In genomic region chr11:61297341-61297740, GRCh38 we compare ENCODE assay signal across 10 cellular contexts. TPM values are rescaled to one million over a fixed set of nuclear protein-coding genes. Genes with fewer than 3 reads are reported as not detected.
DNase-seq lines count a peak whose midpoint lies in the region; ATAC-seq and TF ChIP-seq lines count a peak whose summit lies in the region.
"Had no signal": no experiment of that assay in that cellular context is flagged by ENCODE, and none has a peak within 500 bp of the region (broad histone marks: within the 10 kb centered on the region; RNA-seq: fewer than 3 reads in every experiment).

No MANE protein-coding gene starts in this region.

- TF ChIP-seq CTCF in HCT116 (IDR thresholded peaks at IDR 0.05 in 2 of 3, conservative IDR thresholded peaks at IDR 0.05 in 1 of 3; ENCODE audit: borderline replicate concordance in 1 of 3, insufficient read depth in 1 of 3, low read depth in 2 of 3, low read length in 2 of 3), result no peak
- TF ChIP-seq CTCF in brain microvascular endothelial cell (IDR thresholded peaks at IDR 0.05; ENCODE audit: low read depth, low read length, missing control alignments), result no peak
- TF ChIP-seq CTCF in gastrocnemius medialis (IDR thresholded peaks at IDR 0.05 in 4 of 5, conservative IDR thresholded peaks at IDR 0.05 in 1 of 5), result no peak

- no peaks in the 10 kb centered on the region for H3K9me2 ChIP-seq in HCT116 (ENCODE audit: insufficient read depth)

- H3K27ac ChIP-seq in ACC112 (ENCODE audit: low read depth, low read length), result peak overlapping the region; percentile 84
- H3K27ac ChIP-seq in HCT116 (ENCODE audit: low read depth, low read length), result no peak overlapping the region
- peak overlapping the region; percentile 74 for H3K27ac ChIP-seq in brain microvascular endothelial cell
- H3K27ac ChIP-seq in gastrocnemius medialis, result peak overlapping the region in 1 of 4 donors; percentile 32

- POLR2A ChIA-PET in HCT116 (lab: Charles Lee), result no interaction called here

- H3K9ac ChIP-seq in HCT116 (ENCODE audit: low read length), result no peak overlapping the region

- peaks cover 8 to 16% of the 10 kb centered on the region in 2 donors for H3K36me3 Mint-ChIP-seq in naive B cell

- CTCF ChIA-PET in HCT116 (lab: Charles Lee), result no interaction called here

- peak overlapping the region; percentile 7; the same call in 1 of the 2 replicates for H3K4me3 ChIP-seq in ACC112 (ENCODE audit: low read depth, low read length)
- no peak overlapping the region for H3K4me3 ChIP-seq in HCT116 (replicated peaks in 1 of 2; ENCODE audit: low read depth in 1 of 2, low read length in 2 of 2)
- H3K4me3 ChIP-seq in brain microvascular endothelial cell (ENCODE audit: low read depth, low read length), result no peak overlapping the region
- no peak overlapping the region for H3K4me3 ChIP-seq in gastrocnemius medialis

- H3K27me3 Mint-ChIP-seq in naive B cell, result peaks cover 0 to 4% (median 0%) of the 10 kb centered on the region in 3 donors

- peak overlapping the region in 5 of 8 donors; percentile 1 to 74 (median 39) for H3K4me3 Mint-ChIP-seq in naive B cell

- H3K27me3 ChIP-seq in ACC112 (ENCODE audit: insufficient read depth, low read length) (no peaks in the 10 kb centered on the region), HCT116 (ENCODE audit: insufficient read depth, low read length) (no peaks in the 10 kb centered on the region), brain microvascular endothelial cell (replicated peaks) (no peaks in the 10 kb centered on the region), gastrocnemius medialis (peaks cover 0 to 9% (median 7%) of the 10 kb centered on the region in 3 donors)

- TSS peak; percentile 22 for BruUV-seq in HCT116 (replicated peaks; lab: Mats Ljungman, UMichigan)

- TF ChIP-seq POLR2A in HCT116 (IDR thresholded peaks at IDR 0.05; ENCODE audit: borderline replicate concordance, extremely low read depth, insufficient read depth, insufficient read length) (no peak), gastrocnemius medialis (IDR thresholded peaks at IDR 0.05) (no peak)

- RAD21 ChIA-PET in HCT116 (lab: Charles Lee; ENCODE audit: low non-redundant PET in 1 of 2, low total read pairs in 2 of 2, uncharacterized antibody in 2 of 2, unreplicated experiment in 2 of 2), result no interaction called here

- H3K4me1 ChIP-seq in ACC112 (ENCODE audit: control insufficient read depth, insufficient read depth, low read length, unreplicated experiment) (peaks cover 32% of the 10 kb centered on the region), HCT116 (ENCODE audit: control insufficient read depth in 1 of 2, insufficient read depth in 2 of 2, low read length in 2 of 2) (no peaks in the 10 kb centered on the region), gastrocnemius medialis (peaks cover 16 to 20% of the 10 kb centered on the region in 2 donors)

- H3K27ac Mint-ChIP-seq in naive B cell, result peak overlapping the region in 3 of 6 donors; percentile 1 to 18 (median 17)

- DNase-seq in HCT116 (ENCODE audit: low read depth, low spot score), result no peak
- DNase-seq in brain microvascular endothelial cell, result peak; percentile 14
- no peak for DNase-seq in naive B cell
- DNase-seq in SIG-M5 (lab: John Stamatoyannopoulos, UW), result no peak
- DNase-seq in GM19238 (ENCODE audit: insufficient read length, low spot score), result no peak
- no peak for DNase-seq in gastrocnemius medialis
- DNase-seq: Calu3, NCI-H1048 had no signal

- no peaks in the 10 kb centered on the region for H3K9me3 ChIP-seq in HCT116 (ENCODE audit: control insufficient read depth in 1 of 2, insufficient read depth in 1 of 2, low read depth in 1 of 2, low read length in 2 of 2)
- H3K9me3 ChIP-seq in gastrocnemius medialis, result no peaks in the 10 kb centered on the region

- H2AFZ ChIP-seq in ACC112 (ENCODE audit: low read length, unreplicated experiment) (no peak overlapping the region), HCT116 (ENCODE audit: low read depth, low read length, poor library complexity, severe bottlenecking) (no peak overlapping the region)

- intact Hi-C loops in HCT116 (cut with micrococcal nuclease) (no loop called here), gastrocnemius medialis (cut with DNase I; ENCODE audit: low total_unique reads) (no loop called here)

- no peak overlapping the region for H3K4me2 ChIP-seq in HCT116 (ENCODE audit: low read length)

- H4K20me1 ChIP-seq in HCT116 (ENCODE audit: insufficient read depth), result no peaks in the 10 kb centered on the region

- in situ Hi-C loops in brain microvascular endothelial cell (cut with HindIII; ENCODE audit: low pct_ligation_motif_present, low sequenced_read_pairs), result no loop called here
- in situ Hi-C loops in gastrocnemius medialis (cut with MboI; ENCODE audit: low sequenced_read_pairs in 4 of 4), result no loop called here

- peaks cover 8 to 14% (median 13%) of the 10 kb centered on the region in 3 donors for H3K4me1 Mint-ChIP-seq in naive B cell

- TF ChIP-seq RAD21 in HCT116 (IDR thresholded peaks at IDR 0.05; ENCODE audit: low read depth), result no peak

- no peaks in the 10 kb centered on the region for H3K9me3 Mint-ChIP-seq in naive B cell

- H3K79me2 ChIP-seq in ACC112 (ENCODE audit: control insufficient read depth, insufficient read depth, low read length, unreplicated experiment) (no peaks in the 10 kb centered on the region), HCT116 (ENCODE audit: insufficient read depth, low read length) (no peaks in the 10 kb centered on the region)

- H3K36me3 ChIP-seq in ACC112 (ENCODE audit: insufficient read depth, low read length) (peaks cover 28% of the 10 kb centered on the region; the same call in 1 of the 2 replicates), HCT116 (ENCODE audit: control insufficient read depth in 1 of 2, insufficient read depth in 2 of 2, low read length in 2 of 2) (peaks cover 29 to 45% of the 10 kb centered on the region in 2 experiments), brain microvascular endothelial cell (replicated peaks) (peaks cover 34% of the 10 kb centered on the region), gastrocnemius medialis (peaks cover 0 to 34% of the 10 kb centered on the region in 2 donors)

- ATAC-seq in HCT116 (no peak), naive B cell (ENCODE audit: low read depth in 2 of 2) (no peak), gastrocnemius medialis (no peak), GM19324 (IDR thresholded peaks at IDR 0.05; ENCODE audit: low FRiP score, unreplicated experiment) (no peak)

TF ChIP-seq in HCT116, 20 proteins besides CTCF, POLR2A, EP300 and RAD21 (continues in another document):
- TF ChIP-seq, protein P1, sequence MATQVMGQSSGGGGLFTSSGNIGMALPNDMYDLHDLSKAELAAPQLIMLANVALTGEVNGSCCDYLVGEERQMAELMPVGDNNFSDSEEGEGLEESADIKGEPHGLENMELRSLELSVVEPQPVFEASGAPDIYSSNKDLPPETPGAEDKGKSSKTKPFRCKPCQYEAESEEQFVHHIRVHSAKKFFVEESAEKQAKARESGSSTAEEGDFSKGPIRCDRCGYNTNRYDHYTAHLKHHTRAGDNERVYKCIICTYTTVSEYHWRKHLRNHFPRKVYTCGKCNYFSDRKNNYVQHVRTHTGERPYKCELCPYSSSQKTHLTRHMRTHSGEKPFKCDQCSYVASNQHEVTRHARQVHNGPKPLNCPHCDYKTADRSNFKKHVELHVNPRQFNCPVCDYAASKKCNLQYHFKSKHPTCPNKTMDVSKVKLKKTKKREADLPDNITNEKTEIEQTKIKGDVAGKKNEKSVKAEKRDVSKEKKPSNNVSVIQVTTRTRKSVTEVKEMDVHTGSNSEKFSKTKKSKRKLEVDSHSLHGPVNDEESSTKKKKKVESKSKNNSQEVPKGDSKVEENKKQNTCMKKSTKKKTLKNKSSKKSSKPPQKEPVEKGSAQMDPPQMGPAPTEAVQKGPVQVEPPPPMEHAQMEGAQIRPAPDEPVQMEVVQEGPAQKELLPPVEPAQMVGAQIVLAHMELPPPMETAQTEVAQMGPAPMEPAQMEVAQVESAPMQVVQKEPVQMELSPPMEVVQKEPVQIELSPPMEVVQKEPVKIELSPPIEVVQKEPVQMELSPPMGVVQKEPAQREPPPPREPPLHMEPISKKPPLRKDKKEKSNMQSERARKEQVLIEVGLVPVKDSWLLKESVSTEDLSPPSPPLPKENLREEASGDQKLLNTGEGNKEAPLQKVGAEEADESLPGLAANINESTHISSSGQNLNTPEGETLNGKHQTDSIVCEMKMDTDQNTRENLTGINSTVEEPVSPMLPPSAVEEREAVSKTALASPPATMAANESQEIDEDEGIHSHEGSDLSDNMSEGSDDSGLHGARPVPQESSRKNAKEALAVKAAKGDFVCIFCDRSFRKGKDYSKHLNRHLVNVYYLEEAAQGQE (IDR thresholded peaks at IDR 0.05; ENCODE audit: low read depth), result no peak
- TF ChIP-seq SRF (IDR thresholded peaks at IDR 0.05; ENCODE audit: low read depth), result no peak
- no peak for TF ChIP-seq SP1 (IDR thresholded peaks at IDR 0.05; ENCODE audit: low read depth)
- TF ChIP-seq JUND (IDR thresholded peaks at IDR 0.05), result no peak
- TF ChIP-seq ZFX (IDR thresholded peaks at IDR 0.05), result no peak
- TF ChIP-seq TCF7L2 (IDR thresholded peaks at IDR 0.05; ENCODE audit: borderline replicate concordance, extremely low read depth, insufficient read depth, insufficient read length), result no peak
- TF ChIP-seq EZH2phosphoT487 (IDR thresholded peaks at IDR 0.05; ENCODE audit: borderline replicate concordance), result no peak
- TF ChIP-seq ZNF274 (IDR thresholded peaks at IDR 0.05; ENCODE audit: low read depth, low read length), result no peak
- no peak for TF ChIP-seq EGR1 (IDR thresholded peaks at IDR 0.05; ENCODE audit: low read depth)
- TF ChIP-seq SIN3A (IDR thresholded peaks at IDR 0.05; ENCODE audit: low read depth), result no peak
- no peak for TF ChIP-seq POLR2AphosphoS5 (IDR thresholded peaks at IDR 0.05; ENCODE audit: low read depth, low read length)

RNA-seq across cellular contexts. Expression of gene VWCE, which starts 2.2 kb away (rescaled TPM):
- total RNA-seq in HCT116 (2021; ENCODE audit: unreplicated experiment), result 2.5 TPM
- polyA plus RNA-seq in HCT116 (2012), result 0.62 and 0.98 TPM in 2 replicates
- polyA plus RNA-seq in naive B cell (ENCODE audit: low read depth in 6 of 6), result under 1 TPM in 3 of 6 donors, not detected in 3; 0.24 to 0.79 (median 0.76) TPM
- total RNA-seq in gastrocnemius medialis, result 1 to 10 TPM in 1 of 4 donors, under 1 TPM in 3; 0.31 to 1.5 (median 0.67) TPM

RNA-seq across cellular contexts. Expression of gene DDB1, which starts 35.6 kb away (rescaled TPM):
- total RNA-seq in HCT116 (2021; ENCODE audit: unreplicated experiment), result 269 TPM
- polyA plus RNA-seq in HCT116 (2012), result 197 and 216 TPM in 2 replicates
- 100 to 1,000 TPM; 103 to 177 (median 111) TPM for polyA plus RNA-seq in naive B cell (ENCODE audit: low read depth in 6 of 6)
- 100 to 1,000 TPM; 175 to 215 (median 189) TPM for total RNA-seq in gastrocnemius medialis

RNA-seq across cellular contexts. Expression of gene TKFC, which starts 35.7 kb away (rescaled TPM):
- total RNA-seq in HCT116 (2021; ENCODE audit: unreplicated experiment) (156 TPM), gastrocnemius medialis (10 to 100 TPM in 3 of 4 donors, 1 to 10 TPM in 1; 6.7 to 14.8 (median 11.8) TPM)
- 125 and 130 TPM in 2 replicates for polyA plus RNA-seq in HCT116 (2012)
- 10 to 100 TPM; 38.3 to 62.2 (median 46.4) TPM for polyA plus RNA-seq in naive B cell (ENCODE audit: low read depth in 6 of 6)

RNA-seq across cellular contexts. Expression of gene PGA5, which starts 56.4 kb away (rescaled TPM):
- total RNA-seq in HCT116 (2021; ENCODE audit: unreplicated experiment), result not detected
- polyA plus RNA-seq in HCT116 (2012), result not detected in 2 replicates
- polyA plus RNA-seq in naive B cell (ENCODE audit: low read depth in 6 of 6), result not detected
- total RNA-seq in gastrocnemius medialis, result not detected
- total RNA-seq: Calu3 had no signal
